ENCODE assay signal across 9 cellular contexts in the genomic region with DNA sequence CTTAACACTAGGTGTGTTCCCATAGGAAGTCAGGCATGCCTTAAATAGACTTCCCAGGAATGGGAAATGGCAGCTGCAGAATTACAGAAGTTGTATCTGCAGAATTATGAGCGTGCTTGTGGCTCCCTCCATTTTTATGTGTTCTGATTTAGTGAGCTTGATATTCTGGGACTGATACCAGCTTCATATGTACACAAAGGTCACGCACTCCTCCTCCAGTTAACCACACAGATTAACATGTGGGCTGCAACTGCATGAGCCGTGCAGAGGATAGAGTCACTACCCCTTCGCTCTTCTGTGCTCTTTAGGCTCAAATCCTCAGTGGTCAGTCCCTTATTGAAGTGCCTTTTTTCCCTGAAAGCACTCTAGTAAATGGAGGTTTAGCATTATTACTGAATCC.
DNase-seq lines count a peak whose midpoint lies in the region; ATAC-seq and TF ChIP-seq lines count a peak whose summit lies in the region.
"Had no signal": no experiment of that assay in that cellular context is flagged by ENCODE, and none has a peak within 500 bp of the region (broad histone marks: within the 10 kb centered on the region; RNA-seq: fewer than 3 reads in every experiment).

No MANE protein-coding gene starts in this region.

- no peaks in the 10 kb centered on the region for H3K9me3 ChIP-seq in A673 (ENCODE audit: low read depth, low read length, poor library complexity, severe bottlenecking)

- 0 out of 2 replicates have a peak overlapping the region, but pooled peaks have one; percentile 9 for H3K27ac ChIP-seq in VCaP
- no peak overlapping the region for H3K27ac ChIP-seq in A673 (ENCODE audit: low read depth, low read length, poor library complexity, severe bottlenecking)
- H3K27ac ChIP-seq: KMS-11 had no signal

- intact Hi-C loops in A673 (cut with micrococcal nuclease; ENCODE audit: unreplicated experiment), result no loop called here

- H3K36me3 ChIP-seq in A673 (ENCODE audit: insufficient read depth, low read length, poor library complexity, severe bottlenecking), result no peaks in the 10 kb centered on the region

- H3K4me3 Mint-ChIP-seq in stimulated activated memory B cell treated with anti-CD40 and anti-IgM and Interleukin-4, amounts not matched to agents 10 μg/mL and 1 μg/mL and 100 μg/mL, for 72 hours, result peak overlapping the region; percentile 43

- peaks cover 85% of the 10 kb centered on the region for H3K4me1 Mint-ChIP-seq in stimulated activated memory B cell treated with anti-CD40 and anti-IgM and Interleukin-4, amounts not matched to agents 10 μg/mL and 1 μg/mL and 100 μg/mL, for 72 hours

- no peaks in the 10 kb centered on the region for H3K27me3 Mint-ChIP-seq in stimulated activated memory B cell treated with anti-CD40 and anti-IgM and Interleukin-4, amounts not matched to agents 10 μg/mL and 1 μg/mL and 100 μg/mL, for 72 hours

- POLR2A ChIA-PET in A673 (lab: Charles Lee; ENCODE audit: low non-redundant PET), result no interaction called here

- H3K27me3 ChIP-seq in A673 (replicated peaks; ENCODE audit: insufficient read depth, low read depth, low read length, poor library complexity), result no peaks in the 10 kb centered on the region

- TF ChIP-seq CTCF in VCaP (conservative IDR thresholded peaks at IDR 0.05) (no peak), A673 (conservative IDR thresholded peaks at IDR 0.05; ENCODE audit: low read depth, low read length) (no peak)

- no peak overlapping the region for H3K4me3 ChIP-seq in A673 (ENCODE audit: low read depth, low read length, poor library complexity, severe bottlenecking)

- ATAC-seq in GM21737 (IDR thresholded peaks at IDR 0.05; ENCODE audit: unreplicated experiment), result peak; percentile 40
- ATAC-seq in stimulated activated memory B cell treated with anti-CD40 and anti-IgM and Interleukin-4, amounts not matched to agents 10 μg/mL and 1 μg/mL and 100 μg/mL, for 72 hours, result peak; percentile 89

- peaks cover 9% of the 10 kb centered on the region for H3K4me1 ChIP-seq in A673 (ENCODE audit: insufficient read depth, low read length, poor library complexity, severe bottlenecking)

- BruUV-seq in A673 (replicated peaks; lab: Mats Ljungman, UMichigan), result no TSS peak

- no peaks in the 10 kb centered on the region for H3K9me3 Mint-ChIP-seq in stimulated activated memory B cell treated with anti-CD40 and anti-IgM and Interleukin-4, amounts not matched to agents 10 μg/mL and 1 μg/mL and 100 μg/mL, for 72 hours

- DNase-seq in NCI-H82 (lab: John Stamatoyannopoulos, UW) (peak; percentile 29), NCI-H82 treated with DMSO at 0.1 percent for 48 hours (lab: John Stamatoyannopoulos, UW; ENCODE audit: unreplicated experiment) (no peak), DMS53 (lab: John Stamatoyannopoulos, UW) (no peak), SW 1271 (lab: John Stamatoyannopoulos, UW) (no peak), A673 (ENCODE audit: low spot score) (no peak)

- CTCF ChIA-PET in A673 (lab: Charles Lee), result no interaction called here

- no peaks in the 10 kb centered on the region for H3K36me3 Mint-ChIP-seq in stimulated activated memory B cell treated with anti-CD40 and anti-IgM and Interleukin-4, amounts not matched to agents 10 μg/mL and 1 μg/mL and 100 μg/mL, for 72 hours

- peak overlapping the region; percentile 75 for H3K27ac Mint-ChIP-seq in stimulated activated memory B cell treated with anti-CD40 and anti-IgM and Interleukin-4, amounts not matched to agents 10 μg/mL and 1 μg/mL and 100 μg/mL, for 72 hours
